8 cellular contexts compared by ENCODE assay signal in genomic region chr22:23716811-23717801, GRCh38. TPM values are rescaled to one million over a fixed set of nuclear protein-coding genes. Genes with fewer than 3 reads are reported as not detected.
DNase-seq lines count a peak whose midpoint lies in the region; ATAC-seq and TF ChIP-seq lines count a peak whose summit lies in the region.

No MANE protein-coding gene starts in this region.

- peak overlapping the region; percentile 80 for H3K9ac ChIP-seq in HUES6 (ENCODE audit: low read length)
- H3K9ac ChIP-seq in OCI-LY3 (ENCODE audit: low read length): peak overlapping the region; percentile 74

- no peaks in the 10 kb centered on the region for H4K20me1 ChIP-seq in OCI-LY3 (ENCODE audit: insufficient read depth, low read length)

- H3K27me3 ChIP-seq in BJ (ENCODE audit: control insufficient read depth, insufficient read depth, low read length) (no peaks in the 10 kb centered on the region), HUES6 (ENCODE audit: control insufficient read depth, insufficient read depth, low read length) (no peaks in the 10 kb centered on the region), OCI-LY3 (ENCODE audit: low read depth, low read length) (no peaks in the 10 kb centered on the region), mononuclear cell (ENCODE audit: insufficient read depth, low read length) (no peaks in the 10 kb centered on the region)

- H3K4me2 ChIP-seq in OCI-LY3 (ENCODE audit: low read length): peak overlapping the region; percentile 79

- peak overlapping the region; percentile 95 for H2AFZ ChIP-seq in OCI-LY3 (ENCODE audit: low read depth, low read length)

- CTCF ChIA-PET in BJ (lab: Yijun Ruan, JAX): interaction anchor here (0.6 to 0.8 kb wide), 3 partner anchors 34 to 703 kb away, joined by 3 to 5 read pairs (median 4); partner anchors contain the start of genes SLC2A11 and ZNF70

- TF ChIP-seq CTCF in BJ (IDR thresholded peaks at IDR 0.05; ENCODE audit: insufficient read depth, low read depth, low read length) (no peak), OCI-LY3 (IDR thresholded peaks at IDR 0.05; ENCODE audit: low read depth, low read length) (no peak)

- POLR2A ChIA-PET in BJ (lab: Charles Lee): interaction anchor here (0.5 kb wide), 1 partner anchor 59 kb away, joined by 5 read pairs; no protein-coding TSS in a partner anchor

- H3K9me3 ChIP-seq in HUES6 (ENCODE audit: control insufficient read depth, insufficient read depth, low read depth, low read length) (no peaks in the 10 kb centered on the region), OCI-LY3 (ENCODE audit: insufficient read depth, low read length) (no peaks in the 10 kb centered on the region), mononuclear cell (ENCODE audit: low read depth, low read length) (no peaks in the 10 kb centered on the region)

- peaks cover 10% of the 10 kb centered on the region for H3K36me3 ChIP-seq in BJ (ENCODE audit: control insufficient read depth, insufficient read depth, low read length)
- peaks cover 23% of the 10 kb centered on the region for H3K36me3 ChIP-seq in HUES6 (ENCODE audit: control insufficient read depth, insufficient read depth, low read length)
- H3K36me3 ChIP-seq in OCI-LY3 (replicated peaks; ENCODE audit: low read depth, low read length): peaks cover 11% of the 10 kb centered on the region

- H3K79me2 ChIP-seq in OCI-LY3 (ENCODE audit: low read length): peaks cover 20% of the 10 kb centered on the region

- H3K4me3 ChIP-seq in BJ (ENCODE audit: low read depth, low read length) (peak overlapping the region; percentile 84), HUES6 (ENCODE audit: low read depth, low read length) (peak overlapping the region; percentile 97), OCI-LY3 (ENCODE audit: low read length) (peak overlapping the region; percentile 79), mononuclear cell (ENCODE audit: low read length) (peak overlapping the region; percentile 85)

- peak; percentile 19 for DNase-seq in BJ (ENCODE audit: low read depth)
- peak; percentile 79 for DNase-seq in activated T-cell treated with anti-CD3 and anti-CD28 coated beads for 48 hours (ENCODE audit: low read depth)
- peak; percentile 24 for DNase-seq in epithelial cell of prostate (ENCODE audit: low read depth, low spot score)
- DNase-seq in stimulated activated CD8-positive, alpha-beta memory T cell treated with anti-CD3 and anti-CD28 coated beads, Interleukin-2, amount 100 ng/mL, for 1 hour (ENCODE audit: low read depth in 2 of 2): peak; percentile 68 to 69

- H3K4me1 ChIP-seq in HUES6 (ENCODE audit: control insufficient read depth, insufficient read depth, low read length) (peaks cover 4% of the 10 kb centered on the region), OCI-LY3 (ENCODE audit: low read length) (peaks cover 11% of the 10 kb centered on the region), mononuclear cell (ENCODE audit: insufficient read depth, low read length) (peaks cover 18% of the 10 kb centered on the region)

- ATAC-seq in GM19351 (IDR thresholded peaks at IDR 0.05; ENCODE audit: unreplicated experiment): peak; percentile 73

- H3K27ac ChIP-seq in HUES6 (ENCODE audit: low read depth, low read length) (peak overlapping the region; percentile 48), OCI-LY3 (ENCODE audit: low read length) (peak overlapping the region; percentile 30), epithelial cell of prostate (no peak overlapping the region)

RNA-seq across cellular contexts. Expression of gene RGL4, which starts 26.3 kb away (rescaled TPM):
- not detected in 2 replicates for polyA plus RNA-seq in BJ (2011; rRNA removed)
- polyA minus RNA-seq in BJ (2011; rRNA and poly(A)+ RNA removed): not detected in 2 replicates
- total RNA-seq in mononuclear cell: 9.2 TPM

RNA-seq across cellular contexts. Expression of gene ZNF70, which starts 33.8 kb away (rescaled TPM):
- 1.4 TPM in 2 replicates for polyA plus RNA-seq in BJ (2011; rRNA removed)
- polyA minus RNA-seq in BJ (2011; rRNA and poly(A)+ RNA removed): 5.3 and 7.5 TPM in 2 replicates
- 0.52 TPM for total RNA-seq in mononuclear cell

RNA-seq across cellular contexts. Expression of gene VPREB3, which starts 37.1 kb away (rescaled TPM):
- 0.21 TPM in 1 of 2 replicates, not detected in the other for polyA plus RNA-seq in BJ (2011; rRNA removed)
- 1.00 TPM in 1 of 2 replicates, not detected in the other for polyA minus RNA-seq in BJ (2011; rRNA and poly(A)+ RNA removed)
- total RNA-seq in mononuclear cell: 0.42 TPM

RNA-seq across cellular contexts. Expression of gene C22orf15, which starts 45.7 kb away (rescaled TPM):
- 2.6 and 4.0 TPM in 2 replicates for polyA plus RNA-seq in BJ (2011; rRNA removed)
- 0.66 and 0.77 TPM in 2 replicates for polyA minus RNA-seq in BJ (2011; rRNA and poly(A)+ RNA removed)
- total RNA-seq in mononuclear cell: 0.31 TPM

RNA-seq across cellular contexts. Expression of gene CHCHD10, which starts 50.7 kb away (rescaled TPM):
- polyA plus RNA-seq in BJ (2011; rRNA removed): 22.1 and 22.5 TPM in 2 replicates
- polyA minus RNA-seq in BJ (2011; rRNA and poly(A)+ RNA removed): 38.2 and 54.1 TPM in 2 replicates
- 9.0 TPM for total RNA-seq in mononuclear cell

Comparison
In these comparisons a context has a peak if more than half of its experiments do, and no peak if none do; other contexts are left out.
1. DNase-seq: peak in every context shown above with its lines; median percentile 79 in activated T-cell treated with anti-CD3 and anti-CD28 coated beads for 48 hours; 68 in stimulated activated CD8-positive, alpha-beta memory T cell treated with anti-CD3 and anti-CD28 coated beads, Interleukin-2, amount 100 ng/mL, for 1 hour; 24 in epithelial cell of prostate; 19 in BJ.